Comparison of ENCODE assay signal across 1 cellular context in the genomic region with DNA sequence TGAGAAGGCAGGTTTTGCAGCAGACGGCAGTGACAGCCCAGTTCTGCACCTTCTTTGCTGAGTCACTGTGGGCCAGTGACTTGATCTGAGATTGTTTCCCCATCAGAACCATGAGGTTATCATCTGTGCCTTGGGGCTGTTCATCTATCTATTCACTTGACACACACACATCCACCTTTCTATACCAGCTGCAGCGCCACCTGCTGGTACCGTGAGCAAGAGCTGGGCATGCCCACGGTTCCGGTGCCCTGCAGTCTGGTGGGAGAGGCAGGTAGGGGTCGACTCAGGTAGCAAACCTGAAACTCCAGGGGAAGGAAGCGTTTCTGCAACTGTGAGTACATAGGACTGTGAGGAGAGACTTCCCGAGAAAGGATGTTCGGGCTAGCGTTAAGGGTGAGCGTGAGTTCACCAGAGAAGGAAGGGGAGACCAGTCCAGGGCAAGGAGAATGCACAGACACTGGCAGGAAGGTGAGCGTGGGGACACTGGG.
TF ChIP-seq lines count a peak whose summit lies in the region.

No MANE protein-coding gene starts in this region.

TF ChIP-seq in IMR-90, 13 proteins besides CTCF, POLR2A, EP300 and RAD21:
- peak; percentile 39; the same call in 1 of the 2 replicates for TF ChIP-seq NFE2L2 (IDR thresholded peaks at IDR 0.05; ENCODE audit: low read depth, low read length)
- TF ChIP-seq BHLHE40 (IDR thresholded peaks at IDR 0.05; ENCODE audit: low read depth, low read length): no peak
- TF ChIP-seq SMC3 (IDR thresholded peaks at IDR 0.05; ENCODE audit: low read depth, low read length): peak; percentile 34; the same call in 1 of the 2 replicates
